17 cellular contexts compared by ENCODE assay signal in the genomic region with DNA sequence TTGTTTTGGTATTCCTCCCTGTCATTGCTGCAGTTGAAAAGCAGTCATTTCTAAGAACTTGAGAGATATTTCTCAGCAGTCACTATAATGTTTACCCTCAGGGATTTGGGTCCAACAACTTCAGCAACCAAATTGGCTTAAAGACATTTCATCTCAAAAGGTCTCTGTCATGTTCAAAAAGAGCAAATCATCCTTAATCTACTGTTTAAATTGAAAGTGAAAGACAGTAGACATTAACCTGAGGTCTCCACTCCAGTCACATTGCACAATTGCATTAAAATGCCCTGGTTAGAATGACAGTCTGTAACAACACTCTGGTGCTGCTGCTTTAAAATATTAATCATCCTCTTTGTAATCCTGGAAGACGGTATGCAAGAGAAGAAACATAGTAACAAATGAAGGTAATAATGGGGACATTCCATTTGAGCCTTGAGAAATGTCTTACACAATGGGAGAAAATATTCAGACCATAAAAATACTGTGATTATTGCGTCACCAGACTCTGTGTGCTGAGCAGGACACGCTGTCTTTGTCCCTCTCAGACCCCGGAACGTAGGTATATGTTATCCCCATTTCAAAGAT.
DNase-seq lines count a peak whose midpoint lies in the region; TF ChIP-seq lines count a peak whose summit lies in the region.
"Had no signal": no experiment of that assay in that cellular context is flagged by ENCODE, and none has a peak within 500 bp of the region (broad histone marks: within the 10 kb centered on the region; RNA-seq: fewer than 3 reads in every experiment).

No MANE protein-coding gene starts in this region.

- TF ChIP-seq CTCF in cardiac fibroblast (IDR thresholded peaks at IDR 0.05; ENCODE audit: low read depth, low read length) (no peak), prostate gland (IDR thresholded peaks at IDR 0.05) (no peak), nephron progenitor cell (IDR thresholded peaks at IDR 0.05) (no peak)

- H3K36me3 Mint-ChIP-seq in nephron progenitor cell (ENCODE audit: low read depth), result no peaks in the 10 kb centered on the region

- H3K27me3 Mint-ChIP-seq in nephron progenitor cell (ENCODE audit: low read depth, poor library complexity), result no peaks in the 10 kb centered on the region
- H3K27me3 Mint-ChIP-seq: activated CD8-positive, alpha-beta T cell treated with anti-CD3 and anti-CD28 coated beads for 36 hours had no signal

- H3K27ac ChIP-seq in KOPT-K1 (ENCODE audit: low read depth, low read length, poor library complexity, severe bottlenecking), result peak overlapping the region; percentile 19
- no peak overlapping the region for H3K27ac ChIP-seq in prostate gland
- H3K27ac ChIP-seq: BLaER1, esophagus squamous epithelium, HL-60 had no signal

- WGBS in prostate gland, result 54% methylated on average over 5 of the region's 5 CpGs

- no peaks in the 10 kb centered on the region for H3K9me3 ChIP-seq in KOPT-K1 (ENCODE audit: insufficient read depth, low read length, poor library complexity, severe bottlenecking)
- H3K9me3 ChIP-seq in neuron (ENCODE audit: low read length), result no peaks in the 10 kb centered on the region
- no peaks in the 10 kb centered on the region for H3K9me3 ChIP-seq in prostate gland
- H3K9me3 ChIP-seq: BLaER1, esophagus squamous epithelium had no signal

- H3K36me3 ChIP-seq in KOPT-K1 (ENCODE audit: insufficient read depth, low read length) (no peaks in the 10 kb centered on the region), neuron (ENCODE audit: insufficient read depth, low read length) (no peaks in the 10 kb centered on the region), prostate gland (no peaks in the 10 kb centered on the region)
- H3K36me3 ChIP-seq: BLaER1, esophagus squamous epithelium had no signal

- intact Hi-C loops in prostate gland (cut with DNase I), result no loop called here

- peaks cover 11% of the 10 kb centered on the region for H3K4me1 Mint-ChIP-seq in nephron progenitor cell
- H3K4me1 Mint-ChIP-seq: nephron had no signal

- no peak overlapping the region for H3K27ac Mint-ChIP-seq in nephron progenitor cell
- H3K27ac Mint-ChIP-seq: activated CD8-positive, alpha-beta T cell treated with anti-CD3 and anti-CD28 coated beads for 36 hours; nephron had no signal

- H2AFZ ChIP-seq in neuron (ENCODE audit: low read depth, low read length), result peak overlapping the region; percentile 13

- no peaks in the 10 kb centered on the region for H3K27me3 ChIP-seq in neuron (ENCODE audit: insufficient read depth, low read length)
- H3K27me3 ChIP-seq in prostate gland (replicated peaks; ENCODE audit: insufficient read depth), result no peaks in the 10 kb centered on the region
- H3K27me3 ChIP-seq: BLaER1, esophagus squamous epithelium had no signal

- H3K4me3 ChIP-seq in cardiac fibroblast (replicated peaks in 1 of 2; ENCODE audit: low read depth in 2 of 2, low read length in 2 of 2) (no peak overlapping the region), neuron (ENCODE audit: low read length) (no peak overlapping the region), prostate gland (no peak overlapping the region)
- H3K4me3 ChIP-seq: BLaER1, esophagus squamous epithelium had no signal

- H3K4me1 ChIP-seq in neuron (ENCODE audit: insufficient read depth, low read length), result peaks cover 18% of the 10 kb centered on the region
- H3K4me1 ChIP-seq in prostate gland (replicated peaks), result no peaks in the 10 kb centered on the region
- H3K4me1 ChIP-seq: BLaER1, esophagus squamous epithelium had no signal

- no peak for TF ChIP-seq POLR2A in prostate gland (IDR thresholded peaks at IDR 0.05)

- H3K9me3 Mint-ChIP-seq in nephron progenitor cell, result no peaks in the 10 kb centered on the region
- H3K9me3 Mint-ChIP-seq: activated CD8-positive, alpha-beta T cell treated with anti-CD3 and anti-CD28 coated beads for 36 hours; nephron had no signal

- H3K4me3 Mint-ChIP-seq in nephron progenitor cell, result no peak overlapping the region
- H3K4me3 Mint-ChIP-seq: activated CD8-positive, alpha-beta T cell treated with anti-CD3 and anti-CD28 coated beads for 36 hours; nephron had no signal

- DNase-seq in NOMO-1 treated with DMSO at 0.1 percent for 48 hours (lab: John Stamatoyannopoulos, UW; ENCODE audit: unreplicated experiment) (peak; percentile 51), cardiac fibroblast (ENCODE audit: low read depth in 2 of 2) (peak; percentile 51 to 85), DMS53 treated with DMSO at 0.1 percent for 48 hours (lab: John Stamatoyannopoulos, UW; ENCODE audit: unreplicated experiment) (no peak), prostate gland (ENCODE audit: low spot score) (no peak), nephron progenitor cell (no peak)
- DNase-seq: activated CD8-positive, alpha-beta T cell treated with anti-CD3 and anti-CD28 coated beads for 36 hours; activated effector memory CD4-positive, alpha-beta T cell treated with anti-CD3 and anti-CD28 coated beads, Interleukin-2, amount 50 U/mL, for 16 hours; esophagus squamous epithelium; NCI-H2107; NK-92 treated with Interleukin-12 subunit alpha and Interleukin-12 subunit beta, amount 100 ng/mL, for 24 hours; SIG-M5; stimulated activated CD4-positive, alpha-beta T cell treated with anti-CD3 and anti-CD28 coated beads, Interleukin-4, amount 100 ng/mL, for 4 hours had no signal

Comparison
In these comparisons a context has a peak if more than half of its experiments do, and no peak if none do; other contexts are left out.
1. DNase-seq: peak in NOMO-1 treated with DMSO at 0.1 percent for 48 hours (single experiment) and cardiac fibroblast (2 of 2); none in DMS53 treated with DMSO at 0.1 percent for 48 hours (single experiment), prostate gland (single experiment) and nephron progenitor cell (single experiment).